Comparison of ENCODE assay signal across 16 cellular contexts in genomic region chr12:119642986-119643385, GRCh38. TPM values are rescaled to one million over a fixed set of nuclear protein-coding genes. Genes with fewer than 3 reads are reported as not detected.
DNase-seq lines count a peak whose midpoint lies in the region; ATAC-seq and TF ChIP-seq lines count a peak whose summit lies in the region.
"Had no signal": no experiment of that assay in that cellular context is flagged by ENCODE, and none has a peak within 500 bp of the region (broad histone marks: within the 10 kb centered on the region; RNA-seq: fewer than 3 reads in every experiment).

No MANE protein-coding gene starts in this region.

- H3K4me1 Mint-ChIP-seq in natural killer cell: no peaks in the 10 kb centered on the region
- H3K4me1 Mint-ChIP-seq in natural killer cell treated with Interleukin-12 subunit alpha and Interleukin-12 subunit beta and Interleukin-15 and Interleukin-18, amount 100 ng/mL, for 72 hours (ENCODE audit: low read depth in 2 of 2): no peaks in the 10 kb centered on the region
- H3K4me1 Mint-ChIP-seq: activated naive CD4-positive, alpha-beta T cell treated with anti-CD3 and anti-CD28 coated beads, Interleukin-2, amount 50 U/mL, for 24 hours had no signal

- DNase-seq in natural killer cell: no peak
- no peak for DNase-seq in natural killer cell treated with Interleukin-12 subunit alpha and Interleukin-12 subunit beta and Interleukin-15 and Interleukin-18, amount 100 ng/mL, for 72 hours (ENCODE audit: low spot score)
- DNase-seq in OCI-LY7 (ENCODE audit: low spot score): no peak
- no peak for DNase-seq in fibroblast of villous mesenchyme (ENCODE audit: low read depth)
- DNase-seq in adrenal gland: no peak
- no peak for DNase-seq in NCI-H1436 (lab: John Stamatoyannopoulos, UW)
- DNase-seq: AML-193; left colon; NCI-H187 treated with DMSO at 0.1 percent for 48 hours; stimulated activated CD4-positive, alpha-beta T cell treated with anti-CD3 and anti-CD28 coated beads, Interleukin-12 subunit alpha, Interleukin-12 subunit beta, amount 100 ng/mL, for 4 hours had no signal

- TF ChIP-seq CTCF in natural killer cell (IDR thresholded peaks at IDR 0.05) (peak; percentile 25), OCI-LY7 (conservative IDR thresholded peaks at IDR 0.05; ENCODE audit: low read length) (peak; percentile 70), fibroblast of villous mesenchyme (IDR thresholded peaks at IDR 0.05; ENCODE audit: insufficient read depth, low read depth, low read length) (peak; percentile 44), adrenal gland (IDR thresholded peaks at IDR 0.05) (peak in 2 of 6 experiments; percentile 5 to 11)

- no peaks in the 10 kb centered on the region for H3K36me3 Mint-ChIP-seq in natural killer cell
- H3K36me3 Mint-ChIP-seq in natural killer cell treated with Interleukin-12 subunit alpha and Interleukin-12 subunit beta and Interleukin-15 and Interleukin-18, amount 100 ng/mL, for 72 hours: no peaks in the 10 kb centered on the region
- H3K36me3 Mint-ChIP-seq: activated naive CD4-positive, alpha-beta T cell treated with anti-CD3 and anti-CD28 coated beads, Interleukin-2, amount 50 U/mL, for 24 hours had no signal

- no peak overlapping the region for H3K27ac Mint-ChIP-seq in natural killer cell
- H3K27ac Mint-ChIP-seq in natural killer cell treated with Interleukin-12 subunit alpha and Interleukin-12 subunit beta and Interleukin-15 and Interleukin-18, amount 100 ng/mL, for 72 hours: no peak overlapping the region
- H3K27ac Mint-ChIP-seq: activated naive CD4-positive, alpha-beta T cell treated with anti-CD3 and anti-CD28 coated beads, Interleukin-2, amount 50 U/mL, for 24 hours; dendritic cell treated with granulocyte-macrophage colony-stimulating factor and Interleukin-4, amounts not matched to agents 40 ng/mL and 50 ng/mL, for 4 days; T-helper 1 cell treated with Interleukin-12 subunit alpha and Interleukin-12 subunit beta and Interleukin-4 antibody, amounts not matched to agents 30 μg/mL and 1 μg/mL, for 36 hours had no signal

- H3K79me2 ChIP-seq in OCI-LY7 (ENCODE audit: insufficient read depth, low read depth, low read length): no peaks in the 10 kb centered on the region

- 65 to 71% (median 66%) methylated on average over 4 of the region's 4 CpGs for WGBS in adrenal gland, 4 donors

- no peak overlapping the region for H3K4me3 Mint-ChIP-seq in natural killer cell
- no peak overlapping the region for H3K4me3 Mint-ChIP-seq in natural killer cell treated with Interleukin-12 subunit alpha and Interleukin-12 subunit beta and Interleukin-15 and Interleukin-18, amount 100 ng/mL, for 72 hours
- H3K4me3 Mint-ChIP-seq: activated naive CD4-positive, alpha-beta T cell treated with anti-CD3 and anti-CD28 coated beads, Interleukin-2, amount 50 U/mL, for 24 hours; dendritic cell treated with granulocyte-macrophage colony-stimulating factor and Interleukin-4, amounts not matched to agents 40 ng/mL and 50 ng/mL, for 4 days; T-helper 1 cell treated with Interleukin-12 subunit alpha and Interleukin-12 subunit beta and Interleukin-4 antibody, amounts not matched to agents 30 μg/mL and 1 μg/mL, for 36 hours had no signal

- peaks cover 10 to 32% of the 10 kb centered on the region in 2 donors for H3K27me3 Mint-ChIP-seq in natural killer cell (ENCODE audit: low read depth in 2 of 2)
- H3K27me3 Mint-ChIP-seq in natural killer cell treated with Interleukin-12 subunit alpha and Interleukin-12 subunit beta and Interleukin-15 and Interleukin-18, amount 100 ng/mL, for 72 hours: peaks cover 18 to 37% of the 10 kb centered on the region in 2 donors

- H3K4me2 ChIP-seq in OCI-LY7 (ENCODE audit: low read length): no peak overlapping the region

- H2AFZ ChIP-seq in OCI-LY7 (ENCODE audit: low read length): no peak overlapping the region

- H3K9me3 ChIP-seq in OCI-LY7 (ENCODE audit: low read length) (no peaks in the 10 kb centered on the region), adrenal gland (replicated peaks in 1 of 3) (no peaks in the 10 kb centered on the region)

- H3K4me1 ChIP-seq in OCI-LY7 (ENCODE audit: insufficient read depth, low read length, poor library complexity, severe bottlenecking) (no peaks in the 10 kb centered on the region), adrenal gland (replicated peaks in 1 of 2) (no peaks in the 10 kb centered on the region)

- CTCF ChIA-PET in OCI-LY7 (lab: Charles Lee; ENCODE audit: unreplicated experiment): no interaction called here

- no peak overlapping the region for H3K4me3 ChIP-seq in OCI-LY7 (ENCODE audit: low read depth, low read length, poor library complexity, severe bottlenecking)
- no peak overlapping the region for H3K4me3 ChIP-seq in fibroblast of villous mesenchyme (ENCODE audit: low read depth, low read length)
- no peak overlapping the region for H3K4me3 ChIP-seq in adrenal gland

- no peak for TF ChIP-seq POLR2A in adrenal gland (IDR thresholded peaks at IDR 0.05)

- intact Hi-C loops in natural killer cell (cut with micrococcal nuclease): no loop called here
- intact Hi-C loops in OCI-LY7 (cut with micrococcal nuclease; ENCODE audit: unreplicated experiment): no loop called here
- intact Hi-C loops in adrenal gland (cut with DNase I): loop anchor here in 1 of 2 donors (10.0 kb wide), 1 partner anchor 198 kb away; no protein-coding TSS in a partner anchor

- POLR2A ChIA-PET in OCI-LY7 (lab: Charles Lee): no interaction called here

- H3K9me3 Mint-ChIP-seq in natural killer cell: no peaks in the 10 kb centered on the region
- no peaks in the 10 kb centered on the region for H3K9me3 Mint-ChIP-seq in natural killer cell treated with Interleukin-12 subunit alpha and Interleukin-12 subunit beta and Interleukin-15 and Interleukin-18, amount 100 ng/mL, for 72 hours
- H3K9me3 Mint-ChIP-seq: T-helper 1 cell treated with Interleukin-12 subunit alpha and Interleukin-12 subunit beta and Interleukin-4 antibody, amounts not matched to agents 30 μg/mL and 1 μg/mL, for 36 hours had no signal

- no peaks in the 10 kb centered on the region for H3K27me3 ChIP-seq in adrenal gland

- no peaks in the 10 kb centered on the region for H3K9me2 ChIP-seq in OCI-LY7 (ENCODE audit: insufficient read depth, low read length)

- H3K36me3 ChIP-seq in OCI-LY7 (ENCODE audit: insufficient read depth, low read length): no peaks in the 10 kb centered on the region
- no peaks in the 10 kb centered on the region for H3K36me3 ChIP-seq in adrenal gland (replicated peaks in 1 of 2)

- no peaks in the 10 kb centered on the region for H4K20me1 ChIP-seq in OCI-LY7 (ENCODE audit: insufficient read depth, low read length)

- H3K27ac ChIP-seq in OCI-LY7 (ENCODE audit: low read depth, low read length, poor library complexity, severe bottlenecking): no peak overlapping the region
- no peak overlapping the region for H3K27ac ChIP-seq in adrenal gland

- ATAC-seq in natural killer cell (no peak), HG02938 (IDR thresholded peaks at IDR 0.05; ENCODE audit: unreplicated experiment) (no peak), HG03097 (IDR thresholded peaks at IDR 0.05; ENCODE audit: low FRiP score, unreplicated experiment) (no peak)
- ATAC-seq in natural killer cell treated with Interleukin-12 subunit alpha and Interleukin-12 subunit beta and Interleukin-15 and Interleukin-18, amount 100 ng/mL, for 72 hours: no peak
- ATAC-seq: left colon had no signal

- BruUV-seq in OCI-LY7 (replicated peaks; lab: Mats Ljungman, UMichigan): no TSS peak

RNA-seq across cellular contexts. Expression of gene PRKAB1, which starts 24.9 kb away (rescaled TPM):
- total RNA-seq in natural killer cell (10 to 100 TPM; 21.8 to 34.6 (median 23.5) TPM), OCI-LY7 (2022) (45.1 and 46.1 TPM in 2 replicates), fibroblast of villous mesenchyme (13.2 and 16.0 TPM in 2 replicates), adrenal gland (10 to 100 TPM; 21.5 to 75.8 (median 40.3) TPM)
- 10 to 100 TPM; 27.4 to 31.4 TPM for total RNA-seq in natural killer cell treated with Interleukin-12 subunit alpha and Interleukin-12 subunit beta and Interleukin-15 and Interleukin-18, amount 100 ng/mL, for 72 hours
- total RNA-seq in OCI-LY7 (2014; rRNA removed; shearing (Covaris generic)): 21.8 and 32.4 TPM in 2 replicates
- polyA plus RNA-seq in adrenal gland: 10 to 100 TPM; 27.8 to 30.5 (median 29.3) TPM

RNA-seq across cellular contexts. Expression of gene TMEM233, which starts 49.4 kb away (rescaled TPM):
- not detected for total RNA-seq in natural killer cell
- not detected for total RNA-seq in natural killer cell treated with Interleukin-12 subunit alpha and Interleukin-12 subunit beta and Interleukin-15 and Interleukin-18, amount 100 ng/mL, for 72 hours
- total RNA-seq in OCI-LY7 (2014; rRNA removed; shearing (Covaris generic)): not detected in 2 replicates
- total RNA-seq in OCI-LY7 (2022): not detected in 2 replicates
- not detected in 2 replicates for total RNA-seq in fibroblast of villous mesenchyme
- total RNA-seq in adrenal gland: 1 to 10 TPM in 1 of 8 donors, under 1 TPM in 5, not detected in 2; 0.17 to 1.0 (median 0.45) TPM
- polyA plus RNA-seq in adrenal gland: under 1 TPM; 0.57 to 0.86 (median 0.80) TPM
- polyA plus RNA-seq: neural cell had no signal
